Comparison of ENCODE assay signal across 20 cellular contexts in genomic region chr16:56221995-56222394, GRCh38. TPM values are rescaled to one million over a fixed set of nuclear protein-coding genes. Genes with fewer than 3 reads are reported as not detected.
A peak's percentile ranks its signal among the peaks of the same experiment; 100 is the strongest.
DNase-seq lines count a peak whose midpoint lies in the region; ATAC-seq and TF ChIP-seq lines count a peak whose summit lies in the region.
"Had no signal": no experiment of that assay in that cellular context is flagged by ENCODE, and none has a peak within 500 bp of the region (broad histone marks: within the 10 kb centered on the region; RNA-seq: fewer than 3 reads in every experiment).

No MANE protein-coding gene starts in this region.

- H2AFZ ChIP-seq in SK-N-SH (ENCODE audit: low read depth) (no peak overlapping the region), neural cell (ENCODE audit: low read depth, low read length) (no peak overlapping the region)

- H3K9me2 ChIP-seq in SK-N-SH: no peaks in the 10 kb centered on the region
- H3K9me2 ChIP-seq in neural cell (ENCODE audit: insufficient read depth, low read length): no peaks in the 10 kb centered on the region

- H3K9me3 ChIP-seq in SK-N-SH: no peaks in the 10 kb centered on the region
- H3K9me3 ChIP-seq in WERI-Rb-1 (ENCODE audit: severe bottlenecking): no peaks in the 10 kb centered on the region
- H3K9me3 ChIP-seq in neural cell (ENCODE audit: low read length): no peaks in the 10 kb centered on the region
- H3K9me3 ChIP-seq: A549, Caco-2, HAP-1 had no signal

- no peak overlapping the region for H3K4me3 ChIP-seq in SK-N-SH (ENCODE audit: low read depth in 2 of 2, low read length in 1 of 2)
- no peak overlapping the region for H3K4me3 ChIP-seq in WERI-Rb-1 (ENCODE audit: low read depth, low read length)
- H3K4me3 ChIP-seq in neural cell (ENCODE audit: low read length): peak overlapping the region; percentile 4
- H3K4me3 ChIP-seq: A549, GM12878, HAP-1 had no signal

- H3K79me2 ChIP-seq in SK-N-SH (ENCODE audit: insufficient read depth) (no peaks in the 10 kb centered on the region), neural cell (replicated peaks; ENCODE audit: insufficient read depth, low read length) (peaks cover 42% of the 10 kb centered on the region)

- no peak overlapping the region for H3K27ac ChIP-seq in SK-N-SH (ENCODE audit: low read depth in 2 of 2, low read length in 1 of 2)
- peak overlapping the region; percentile 68; the same call in 1 of the 2 replicates for H3K27ac ChIP-seq in WERI-Rb-1
- peak overlapping the region; percentile 25 for H3K27ac ChIP-seq in neural cell (ENCODE audit: low read length)
- H3K27ac ChIP-seq in temporal lobe (ENCODE audit: low read depth, low read length): peak overlapping the region; percentile 71
- H3K27ac ChIP-seq: A549 had no signal

- CTCF ChIA-PET in SK-N-SH (lab: Yijun Ruan, JAX): interaction anchor here (1.0 to 1.8 kb wide), 3 partner anchors 16 to 55 kb away, joined by 3 to 4 read pairs (median 4); no protein-coding TSS in a partner anchor
- CTCF ChIA-PET in HEK293T (lab: Yijun Ruan, JAX): no interaction called here

- H3K4me2 ChIP-seq in SK-N-SH: no peak overlapping the region
- H3K4me2 ChIP-seq in neural cell (ENCODE audit: low read length): no peak overlapping the region
- H3K4me2 ChIP-seq: A549 had no signal

- peaks cover 0 to 21% of the 10 kb centered on the region in 2 experiments; a peak in 1 of 4 replicates for H3K4me1 ChIP-seq in SK-N-SH (ENCODE audit: control insufficient read depth in 1 of 2, insufficient read depth in 2 of 2, low read depth in 1 of 2, low read length in 1 of 2)
- H3K4me1 ChIP-seq: A549, Caco-2, HAP-1 had no signal

- 0% methylated on average over 2 of the region's 2 CpGs for WGBS in SK-N-SH (ENCODE audit: low lambda C conversion rate)

- TF ChIP-seq CTCF in SK-N-SH (IDR thresholded peaks at IDR 0.05) (no peak), WERI-Rb-1 (IDR thresholded peaks at IDR 0.05; ENCODE audit: low read depth, low read length) (no peak), neural cell (IDR thresholded peaks at IDR 0.05; ENCODE audit: poor library complexity, severe bottlenecking) (no peak)

- in situ Hi-C loops in G401 (cut with HindIII; ENCODE audit: low sequenced_read_pairs): no loop called here

- H4K20me1 ChIP-seq in SK-N-SH (ENCODE audit: insufficient read depth): no peaks in the 10 kb centered on the region
- peaks cover 34% of the 10 kb centered on the region for H4K20me1 ChIP-seq in neural cell (ENCODE audit: insufficient read depth)

- DNase-seq in SK-N-SH: peak; percentile 57
- no peak for DNase-seq in WERI-Rb-1
- no peak for DNase-seq in D341Med (ENCODE audit: low spot score)
- DNase-seq in G401 (ENCODE audit: low spot score): no peak
- DNase-seq in HEK293T (ENCODE audit: extremely low spot score): no peak
- DNase-seq: 8988T; ACHN; AML-193; Caco-2; CD4-positive, alpha-beta memory T cell; DMS 273 treated with DMSO at 0.1 percent for 48 hours; DMS79 treated with DMSO at 0.1 percent for 48 hours; GDM1; GOT3 had no signal

- no peak for TF ChIP-seq RAD21 in SK-N-SH (IDR thresholded peaks at IDR 0.05; ENCODE audit: low read length)
- TF ChIP-seq RAD21 in neural cell (conservative IDR thresholded peaks at IDR 0.05): no peak

- no peaks in the 10 kb centered on the region for H3F3A ChIP-seq in SK-N-SH (replicated peaks; ENCODE audit: insufficient read depth)
- H3F3A ChIP-seq in neural cell (ENCODE audit: insufficient read depth, low read length, poor library complexity, severe bottlenecking): no peaks in the 10 kb centered on the region

- H3K9ac ChIP-seq in SK-N-SH: no peak overlapping the region
- no peak overlapping the region for H3K9ac ChIP-seq in neural cell (ENCODE audit: low read length)

- H3K36me3 ChIP-seq in SK-N-SH (replicated peaks in 1 of 2; ENCODE audit: control insufficient read depth in 1 of 2, insufficient read depth in 2 of 2, low read length in 1 of 2): no peaks in the 10 kb centered on the region
- H3K36me3 ChIP-seq in WERI-Rb-1: no peaks in the 10 kb centered on the region; the same call in 1 of the 2 replicates
- H3K36me3 ChIP-seq in neural cell (ENCODE audit: insufficient read depth, low read length): no peaks in the 10 kb centered on the region
- H3K36me3 ChIP-seq: HAP-1 had no signal

- no peak for ATAC-seq in SK-N-SH treated with all-trans-retinoic acid at 6 μM for 48 hours
- ATAC-seq: A549, GM12878 had no signal

- POLR2A ChIA-PET in SK-N-SH (lab: Yijun Ruan, JAX) (no interaction called here), HEK293T (lab: Yijun Ruan, JAX) (no interaction called here)

- H3K27me3 ChIP-seq in SK-N-SH (ENCODE audit: insufficient read depth): no peaks in the 10 kb centered on the region
- no peaks in the 10 kb centered on the region for H3K27me3 ChIP-seq in WERI-Rb-1 (ENCODE audit: insufficient read depth, low read depth, severe bottlenecking)
- no peaks in the 10 kb centered on the region for H3K27me3 ChIP-seq in neural cell (ENCODE audit: insufficient read depth, low read depth, low read length)

- peak in 1 of 2 experiments; percentile 61; a peak in 1 of 4 replicates for TF ChIP-seq EP300 in SK-N-SH (IDR thresholded peaks at IDR 0.05; ENCODE audit: borderline replicate concordance in 1 of 2, low read depth in 1 of 2, low read length in 1 of 2)
- no peak for TF ChIP-seq EP300 in neural cell (conservative IDR thresholded peaks at IDR 0.05; ENCODE audit: poor library complexity, severe bottlenecking)

TF ChIP-seq in SK-N-SH, 30 proteins besides CTCF, POLR2A, EP300 and RAD21:
- peak; percentile 34; the same call in 1 of the 2 replicates for TF ChIP-seq RCOR1 (IDR thresholded peaks at IDR 0.05; ENCODE audit: low read length)
- peak; percentile 55 for TF ChIP-seq GATA2 (CRISPR knock-in tag; IDR thresholded peaks at IDR 0.05)
- TF ChIP-seq RXRA (IDR thresholded peaks at IDR 0.05; ENCODE audit: borderline replicate concordance, low read depth): no peak
- TF ChIP-seq FOSL2 (IDR thresholded peaks at IDR 0.05; ENCODE audit: borderline replicate concordance, low read depth): no peak
- TF ChIP-seq FOXM1 (IDR thresholded peaks at IDR 0.05; ENCODE audit: low read depth): no peak
- no peak for TF ChIP-seq CHD2 (IDR thresholded peaks at IDR 0.05; ENCODE audit: low read length, partially characterized antibody)

TF ChIP-seq in SK-N-SH treated with all-trans-retinoic acid at 6 μM for 48 hours, 23 proteins besides CTCF, POLR2A, EP300 and RAD21 (continues in another document):
- no peak for TF ChIP-seq RARB (CRISPR knock-in tag; IDR thresholded peaks at IDR 0.05)
- TF ChIP-seq ARNTL (CRISPR knock-in tag; IDR thresholded peaks at IDR 0.05; ENCODE audit: borderline replicate concordance, low read depth): no peak
- TF ChIP-seq ZFP30 (CRISPR knock-in tag; IDR thresholded peaks at IDR 0.05): no peak
- TF ChIP-seq ISL1 (CRISPR knock-in tag; IDR thresholded peaks at IDR 0.05): no peak

TF ChIP-seq in neural cell, 6 proteins besides CTCF, POLR2A, EP300 and RAD21 (continues in another document):
- TF ChIP-seq MXI1 (conservative IDR thresholded peaks at IDR 0.05; ENCODE audit: poor library complexity, severe bottlenecking) (no peak), POLR2AphosphoS5 (IDR thresholded peaks at IDR 0.05) (no peak), TAF1 (IDR thresholded peaks at IDR 0.05; ENCODE audit: low read depth) (no peak), EZH2 (IDR thresholded peaks at IDR 0.05; ENCODE audit: borderline replicate concordance, insufficient read depth, low read length, poor library complexity, severe bottlenecking) (no peak)

TF ChIP-seq in HEK293T, 16 proteins besides CTCF, POLR2A, EP300 and RAD21:
- TF ChIP-seq SP1 (IDR thresholded peaks at IDR 0.05): no peak
- TF ChIP-seq SUZ12 (IDR thresholded peaks at IDR 0.05): no peak
- TF ChIP-seq NFRKB (IDR thresholded peaks at IDR 0.05): no peak
- TF ChIP-seq PKNOX1 (IDR thresholded peaks at IDR 0.05): no peak
- TF ChIP-seq BHLHE40 (IDR thresholded peaks at IDR 0.05; ENCODE audit: borderline replicate concordance): no peak
- TF ChIP-seq ZNF384 (IDR thresholded peaks at IDR 0.05): no peak
- TF ChIP-seq LEF1 (IDR thresholded peaks at IDR 0.05; ENCODE audit: borderline replicate concordance): no peak
- TF ChIP-seq ARNT (IDR thresholded peaks at IDR 0.05): no peak
- no peak for TF ChIP-seq TARDBP (IDR thresholded peaks at IDR 0.05)
- no peak for TF ChIP-seq ELF4 (IDR thresholded peaks at IDR 0.05)
- TF ChIP-seq HDGF (IDR thresholded peaks at IDR 0.05; ENCODE audit: borderline replicate concordance): no peak

RNA-seq across cellular contexts. Expression of gene GNAO1, which starts 30.7 kb away (rescaled TPM):
- polyA plus RNA-seq in SK-N-SH (2012; rRNA removed): 0.15 and 0.30 TPM in 2 replicates
- polyA plus RNA-seq in SK-N-SH (2012; cell fraction: cytosol; rRNA removed): 0.13 and 0.37 TPM in 2 replicates
- 0.30 and 0.99 TPM in 2 replicates for polyA plus RNA-seq in SK-N-SH (2012; cell fraction: nucleus; rRNA removed)
- polyA plus RNA-seq in neural cell: 31.5 and 39.3 TPM in 2 replicates
- polyA minus RNA-seq in neural cell: 77.7 and 102 TPM in 2 replicates
- 66.6 TPM for total RNA-seq in temporal lobe
- not detected in 2 replicates for total RNA-seq in G401 (2014; rRNA removed; shearing (Covaris generic))

Comparison
In these comparisons a context has a peak if more than half of its experiments do, and no peak if none do; other contexts are left out.
1. H3K27ac ChIP-seq: peak in WERI-Rb-1 (single experiment), neural cell (single experiment) and temporal lobe (single experiment); none in SK-N-SH (0 of 2).
2. RNA of gene GNAO1, which starts 30.7 kb away (total RNA-seq): 66.6 TPM in temporal lobe (single experiment); not detected in G401; every median in the first group is over 10 times any median in the second.